20 cellular contexts compared by ENCODE assay signal in genomic region chr5:36230151-36230788, GRCh38.
"Had no signal": no experiment of that assay in that cellular context is flagged by ENCODE, and none has a peak within 500 bp of the region (broad histone marks: within the 10 kb centered on the region; RNA-seq: fewer than 3 reads in every experiment).

No MANE protein-coding gene starts in this region.

- H3K4me1 ChIP-seq: breast epithelium, prostate gland, suprapubic skin had no signal

- ATAC-seq: activated CD8-positive, alpha-beta T cell treated with anti-CD3 and anti-CD28 coated beads for 36 hours; right cardiac atrium had no signal

- H3K9me3 Mint-ChIP-seq: activated CD8-positive, alpha-beta T cell treated with anti-CD3 and anti-CD28 coated beads for 36 hours; activated T-cell treated with anti-CD3 and anti-CD28 coated beads, Interleukin-2, amount 50 U/mL, for 24 hours; neural crest cell; stimulated activated naive CD8-positive, alpha-beta T cell treated with anti-CD3 and anti-CD28 coated beads, Interleukin-15, Interleukin-2, amounts not matched to agents 100 ng/mL and 50 ng/mL, for 24 hours had no signal

- H3K27ac Mint-ChIP-seq: activated CD8-positive, alpha-beta T cell treated with anti-CD3 and anti-CD28 coated beads for 36 hours; activated T-cell treated with anti-CD3 and anti-CD28 coated beads, Interleukin-2, amount 50 U/mL, for 24 hours; stimulated activated naive CD8-positive, alpha-beta T cell treated with anti-CD3 and anti-CD28 coated beads, Interleukin-15, Interleukin-2, amounts not matched to agents 100 ng/mL and 50 ng/mL, for 24 hours had no signal

- H3K27me3 Mint-ChIP-seq: activated CD8-positive, alpha-beta T cell treated with anti-CD3 and anti-CD28 coated beads for 36 hours; activated T-cell treated with anti-CD3 and anti-CD28 coated beads, Interleukin-2, amount 50 U/mL, for 24 hours; stimulated activated naive CD8-positive, alpha-beta T cell treated with anti-CD3 and anti-CD28 coated beads, Interleukin-15, Interleukin-2, amounts not matched to agents 100 ng/mL and 50 ng/mL, for 24 hours had no signal

- H3K27ac ChIP-seq: breast epithelium, heart right ventricle, prostate gland, skin epidermis, suprapubic skin, upper lobe of left lung had no signal

- H3K9me3 ChIP-seq: breast epithelium, esophagus muscularis mucosa, heart right ventricle, prostate gland, suprapubic skin, upper lobe of left lung had no signal

- H3K4me3 ChIP-seq: breast epithelium, esophagus muscularis mucosa, heart right ventricle, lung, prostate gland, skin epidermis, suprapubic skin, upper lobe of left lung had no signal

- DNase-seq: activated CD4-positive, alpha-beta T cell treated with anti-CD3 and anti-CD28 coated beads for 4 hours; activated CD8-positive, alpha-beta T cell treated with anti-CD3 and anti-CD28 coated beads for 36 hours; activated effector memory CD4-positive, alpha-beta T cell treated with Interleukin-2 at 50 U/mL for 16 hours; activated naive CD4-positive, alpha-beta T cell treated with anti-CD3 and anti-CD28 coated beads, Interleukin-2, amount 50 U/mL, for 16 hours; activated T-cell treated with anti-CD3 and anti-CD28 coated beads, Interleukin-2, amount 50 U/mL, for 24 hours; effector CD4-positive, alpha-beta T cell; heart right ventricle; midbrain; right cardiac atrium; stimulated activated CD4-positive, alpha-beta T cell treated with anti-CD3 and anti-CD28 coated beads, Interleukin-15, amount 100 ng/mL, for 24 hours; stimulated activated CD4-positive, alpha-beta T cell treated with anti-CD3 and anti-CD28 coated beads, Interleukin-2, amount 100 ng/mL, for 48 hours; upper lobe of left lung had no signal

- H3K27me3 ChIP-seq: breast epithelium, esophagus muscularis mucosa, heart right ventricle, suprapubic skin, upper lobe of left lung had no signal

- H3K36me3 ChIP-seq: breast epithelium, prostate gland had no signal

- H3K4me3 Mint-ChIP-seq: activated CD8-positive, alpha-beta T cell treated with anti-CD3 and anti-CD28 coated beads for 36 hours; activated T-cell treated with anti-CD3 and anti-CD28 coated beads, Interleukin-2, amount 50 U/mL, for 24 hours; neural crest cell; stimulated activated naive CD8-positive, alpha-beta T cell treated with anti-CD3 and anti-CD28 coated beads, Interleukin-15, Interleukin-2, amounts not matched to agents 100 ng/mL and 50 ng/mL, for 24 hours had no signal
